17 cellular contexts compared by ENCODE assay signal in genomic region chr15:43463998-43464397, GRCh38.
"Had no signal": no experiment of that assay in that cellular context is flagged by ENCODE, and none has a peak within 500 bp of the region (broad histone marks: within the 10 kb centered on the region; RNA-seq: fewer than 3 reads in every experiment).

No MANE protein-coding gene starts in this region.

- ATAC-seq: PC-3 had no signal

- DNase-seq: activated B cell treated with CpG ODN at 0.5 μM for 24 hours; activated CD4-positive, alpha-beta memory T cell treated with anti-CD3 and anti-CD28 coated beads for 36 hours; activated CD4-positive, alpha-beta T cell treated with anti-CD3 and anti-CD28 coated beads for 1 hour; activated CD4-positive, alpha-beta T cell treated with anti-CD3 and anti-CD28 coated beads, Interleukin-2, amount 10 ng/mL, durations not matched to agents 7 days and 5 days; activated CD8-positive, alpha-beta memory T cell treated with anti-CD3 and anti-CD28 coated beads for 24 hours; cerebellar nuclear complex; KBM-7; NCI-H1048; NCI-H146; NCI-H187 treated with DMSO at 0.1 percent for 48 hours; NCI-H2081 treated with DMSO at 0.1 percent for 48 hours; NCI-H446; NCI-H524; PC-3; SHP77 treated with DMSO at 0.1 percent for 48 hours had no signal

- H3K4me3 Mint-ChIP-seq: activated B cell treated with CpG ODN at 0.5 μM for 24 hours; activated CD4-positive, alpha-beta memory T cell treated with anti-CD3 and anti-CD28 coated beads for 36 hours; activated CD4-positive, alpha-beta T cell treated with anti-CD3 and anti-CD28 coated beads, Interleukin-2, amount 10 ng/mL, durations not matched to agents 7 days and 5 days; activated naive CD4-positive, alpha-beta T cell treated with anti-CD3 and anti-CD28 coated beads, Interleukin-2, amount 50 U/mL, for 24 hours; T-helper 1 cell treated with Interleukin-12 subunit alpha and Interleukin-12 subunit beta and Interleukin-4 antibody, amounts not matched to agents 30 μg/mL and 1 μg/mL, for 36 hours had no signal

- H3K9me3 Mint-ChIP-seq: activated B cell treated with CpG ODN at 0.5 μM for 24 hours; activated CD4-positive, alpha-beta memory T cell treated with anti-CD3 and anti-CD28 coated beads for 36 hours; activated CD4-positive, alpha-beta T cell treated with anti-CD3 and anti-CD28 coated beads, Interleukin-2, amount 10 ng/mL, durations not matched to agents 7 days and 5 days; activated naive CD4-positive, alpha-beta T cell treated with anti-CD3 and anti-CD28 coated beads, Interleukin-2, amount 50 U/mL, for 24 hours; T-helper 1 cell treated with Interleukin-12 subunit alpha and Interleukin-12 subunit beta and Interleukin-4 antibody, amounts not matched to agents 30 μg/mL and 1 μg/mL, for 36 hours had no signal

- H3K27me3 Mint-ChIP-seq: activated B cell treated with CpG ODN at 0.5 μM for 24 hours; activated CD4-positive, alpha-beta memory T cell treated with anti-CD3 and anti-CD28 coated beads for 36 hours; activated CD4-positive, alpha-beta T cell treated with anti-CD3 and anti-CD28 coated beads, Interleukin-2, amount 10 ng/mL, durations not matched to agents 7 days and 5 days; activated naive CD4-positive, alpha-beta T cell treated with anti-CD3 and anti-CD28 coated beads, Interleukin-2, amount 50 U/mL, for 24 hours had no signal

- H3K4me1 Mint-ChIP-seq: activated B cell treated with CpG ODN at 0.5 μM for 24 hours; activated CD4-positive, alpha-beta T cell treated with anti-CD3 and anti-CD28 coated beads, Interleukin-2, amount 10 ng/mL, durations not matched to agents 7 days and 5 days had no signal
